Comparison of ENCODE assay signal across 1 cellular context in genomic region chr17:50200447-50201225, GRCh38.
TF ChIP-seq lines count a peak whose summit lies in the region.

No MANE protein-coding gene starts in this region.

TF ChIP-seq in HepG2, 621 proteins besides CTCF, POLR2A, EP300 and RAD21 (continued from another document and continues in another):
- TF ChIP-seq CEBPZ (IDR thresholded peaks at IDR 0.05; ENCODE audit: low read length), result no peak
- 0 out of 2 replicates have a peak, but pooled peaks have one; percentile 27 for TF ChIP-seq ZNF816 (CRISPR knock-in tag; IDR thresholded peaks at IDR 0.05; ENCODE audit: borderline replicate concordance)
- TF ChIP-seq ZNF883 (CRISPR knock-in tag; IDR thresholded peaks at IDR 0.05; ENCODE audit: not compliant biosample characterization), result no peak
- peak; percentile 49; the same call in 1 of the 2 replicates for TF ChIP-seq ZNF788 (CRISPR knock-in tag; IDR thresholded peaks at IDR 0.05; ENCODE audit: borderline replicate concordance)
- TF ChIP-seq, protein P1, sequence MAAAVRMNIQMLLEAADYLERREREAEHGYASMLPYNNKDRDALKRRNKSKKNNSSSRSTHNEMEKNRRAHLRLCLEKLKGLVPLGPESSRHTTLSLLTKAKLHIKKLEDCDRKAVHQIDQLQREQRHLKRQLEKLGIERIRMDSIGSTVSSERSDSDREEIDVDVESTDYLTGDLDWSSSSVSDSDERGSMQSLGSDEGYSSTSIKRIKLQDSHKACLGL (CRISPR knock-in tag; IDR thresholded peaks at IDR 0.05), result peak; percentile 52; the same call in 1 of the 2 replicates
- TF ChIP-seq, protein P2, sequence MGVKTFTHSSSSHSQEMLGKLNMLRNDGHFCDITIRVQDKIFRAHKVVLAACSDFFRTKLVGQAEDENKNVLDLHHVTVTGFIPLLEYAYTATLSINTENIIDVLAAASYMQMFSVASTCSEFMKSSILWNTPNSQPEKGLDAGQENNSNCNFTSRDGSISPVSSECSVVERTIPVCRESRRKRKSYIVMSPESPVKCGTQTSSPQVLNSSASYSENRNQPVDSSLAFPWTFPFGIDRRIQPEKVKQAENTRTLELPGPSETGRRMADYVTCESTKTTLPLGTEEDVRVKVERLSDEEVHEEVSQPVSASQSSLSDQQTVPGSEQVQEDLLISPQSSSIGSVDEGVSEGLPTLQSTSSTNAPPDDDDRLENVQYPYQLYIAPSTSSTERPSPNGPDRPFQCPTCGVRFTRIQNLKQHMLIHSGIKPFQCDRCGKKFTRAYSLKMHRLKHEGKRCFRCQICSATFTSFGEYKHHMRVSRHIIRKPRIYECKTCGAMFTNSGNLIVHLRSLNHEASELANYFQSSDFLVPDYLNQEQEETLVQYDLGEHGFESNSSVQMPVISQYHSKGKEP (CRISPR knock-in tag; IDR thresholded peaks at IDR 0.05), result peak; percentile 12; the same call in 1 of the 2 replicates
- TF ChIP-seq TSC22D2 (CRISPR knock-in tag; IDR thresholded peaks at IDR 0.05; ENCODE audit: borderline replicate concordance), result peak; percentile 43; the same call in 1 of the 2 replicates
- peak; percentile 51; the same call in 1 of the 2 replicates for TF ChIP-seq REPIN1 (CRISPR knock-in tag; IDR thresholded peaks at IDR 0.05; ENCODE audit: borderline replicate concordance, low read depth)
- TF ChIP-seq MTERF4 (CRISPR knock-in tag; IDR thresholded peaks at IDR 0.05), result no peak
- no peak for TF ChIP-seq ZNF136 (CRISPR knock-in tag; IDR thresholded peaks at IDR 0.05; ENCODE audit: low read depth)
- TF ChIP-seq, protein P3, sequence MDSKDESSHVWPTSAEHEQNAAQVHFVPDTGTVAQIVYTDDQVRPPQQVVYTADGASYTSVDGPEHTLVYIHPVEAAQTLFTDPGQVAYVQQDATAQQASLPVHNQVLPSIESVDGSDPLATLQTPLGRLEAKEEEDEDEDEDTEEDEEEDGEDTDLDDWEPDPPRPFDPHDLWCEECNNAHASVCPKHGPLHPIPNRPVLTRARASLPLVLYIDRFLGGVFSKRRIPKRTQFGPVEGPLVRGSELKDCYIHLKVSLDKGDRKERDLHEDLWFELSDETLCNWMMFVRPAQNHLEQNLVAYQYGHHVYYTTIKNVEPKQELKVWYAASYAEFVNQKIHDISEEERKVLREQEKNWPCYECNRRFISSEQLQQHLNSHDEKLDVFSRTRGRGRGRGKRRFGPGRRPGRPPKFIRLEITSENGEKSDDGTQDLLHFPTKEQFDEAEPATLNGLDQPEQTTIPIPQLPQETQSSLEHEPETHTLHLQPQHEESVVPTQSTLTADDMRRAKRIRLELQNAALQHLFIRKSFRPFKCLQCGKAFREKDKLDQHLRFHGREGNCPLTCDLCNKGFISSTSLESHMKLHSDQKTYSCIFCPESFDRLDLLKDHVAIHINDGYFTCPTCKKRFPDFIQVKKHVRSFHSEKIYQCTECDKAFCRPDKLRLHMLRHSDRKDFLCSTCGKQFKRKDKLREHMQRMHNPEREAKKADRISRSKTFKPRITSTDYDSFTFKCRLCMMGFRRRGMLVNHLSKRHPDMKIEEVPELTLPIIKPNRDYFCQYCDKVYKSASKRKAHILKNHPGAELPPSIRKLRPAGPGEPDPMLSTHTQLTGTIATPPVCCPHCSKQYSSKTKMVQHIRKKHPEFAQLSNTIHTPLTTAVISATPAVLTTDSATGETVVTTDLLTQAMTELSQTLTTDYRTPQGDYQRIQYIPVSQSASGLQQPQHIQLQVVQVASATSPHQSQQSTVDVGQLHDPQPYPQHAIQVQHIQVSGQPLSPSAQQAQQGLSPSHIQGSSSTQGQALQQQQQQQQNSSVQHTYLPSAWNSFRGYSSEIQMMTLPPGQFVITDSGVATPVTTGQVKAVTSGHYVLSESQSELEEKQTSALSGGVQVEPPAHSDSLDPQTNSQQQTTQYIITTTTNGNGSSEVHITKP (CRISPR knock-in tag; IDR thresholded peaks at IDR 0.05; ENCODE audit: low read depth), result peak; percentile 42; the same call in 1 of the 2 replicates
- TF ChIP-seq, protein P4, sequence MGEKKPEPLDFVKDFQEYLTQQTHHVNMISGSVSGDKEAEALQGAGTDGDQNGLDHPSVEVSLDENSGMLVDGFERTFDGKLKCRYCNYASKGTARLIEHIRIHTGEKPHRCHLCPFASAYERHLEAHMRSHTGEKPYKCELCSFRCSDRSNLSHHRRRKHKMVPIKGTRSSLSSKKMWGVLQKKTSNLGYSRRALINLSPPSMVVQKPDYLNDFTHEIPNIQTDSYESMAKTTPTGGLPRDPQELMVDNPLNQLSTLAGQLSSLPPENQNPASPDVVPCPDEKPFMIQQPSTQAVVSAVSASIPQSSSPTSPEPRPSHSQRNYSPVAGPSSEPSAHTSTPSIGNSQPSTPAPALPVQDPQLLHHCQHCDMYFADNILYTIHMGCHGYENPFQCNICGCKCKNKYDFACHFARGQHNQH (CRISPR knock-in tag; IDR thresholded peaks at IDR 0.05), result peak; percentile 70
- TF ChIP-seq BATF2 (CRISPR knock-in tag; IDR thresholded peaks at IDR 0.05), result no peak
- TF ChIP-seq MIER2 (CRISPR knock-in tag; IDR thresholded peaks at IDR 0.05), result no peak
- TF ChIP-seq MED8 (CRISPR knock-in tag; IDR thresholded peaks at IDR 0.05; ENCODE audit: insufficient replicate concordance), result peak; percentile 30
- no peak for TF ChIP-seq TGIF2 (CRISPR knock-in tag; IDR thresholded peaks at IDR 0.05)
- 0 out of 2 replicates have a peak, but pooled peaks have one; percentile 28 for TF ChIP-seq RXRB (CRISPR knock-in tag; IDR thresholded peaks at IDR 0.05; ENCODE audit: borderline replicate concordance)
- no peak for TF ChIP-seq ATRX (CRISPR knock-in tag; IDR thresholded peaks at IDR 0.05; ENCODE audit: borderline replicate concordance)
- peak; percentile 14; the same call in 1 of the 2 replicates for TF ChIP-seq HOXA3 (CRISPR knock-in tag; IDR thresholded peaks at IDR 0.05)
- TF ChIP-seq ZNF230 (CRISPR knock-in tag; IDR thresholded peaks at IDR 0.05), result peak; percentile 26; the same call in 1 of the 2 replicates
- TF ChIP-seq ZNF619 (CRISPR knock-in tag; IDR thresholded peaks at IDR 0.05), result 0 out of 2 replicates have a peak, but pooled peaks have one; percentile 36
- no peak for TF ChIP-seq ZHX1 (CRISPR knock-in tag; IDR thresholded peaks at IDR 0.05; ENCODE audit: low read depth)
- peak; percentile 91; the same call in 1 of the 2 replicates for TF ChIP-seq ZNF333 (CRISPR knock-in tag; IDR thresholded peaks at IDR 0.05; ENCODE audit: borderline replicate concordance)
- peak; percentile 36; the same call in 1 of the 2 replicates for TF ChIP-seq ZNF329 (CRISPR knock-in tag; IDR thresholded peaks at IDR 0.05; ENCODE audit: low read depth)
- TF ChIP-seq, protein P5, sequence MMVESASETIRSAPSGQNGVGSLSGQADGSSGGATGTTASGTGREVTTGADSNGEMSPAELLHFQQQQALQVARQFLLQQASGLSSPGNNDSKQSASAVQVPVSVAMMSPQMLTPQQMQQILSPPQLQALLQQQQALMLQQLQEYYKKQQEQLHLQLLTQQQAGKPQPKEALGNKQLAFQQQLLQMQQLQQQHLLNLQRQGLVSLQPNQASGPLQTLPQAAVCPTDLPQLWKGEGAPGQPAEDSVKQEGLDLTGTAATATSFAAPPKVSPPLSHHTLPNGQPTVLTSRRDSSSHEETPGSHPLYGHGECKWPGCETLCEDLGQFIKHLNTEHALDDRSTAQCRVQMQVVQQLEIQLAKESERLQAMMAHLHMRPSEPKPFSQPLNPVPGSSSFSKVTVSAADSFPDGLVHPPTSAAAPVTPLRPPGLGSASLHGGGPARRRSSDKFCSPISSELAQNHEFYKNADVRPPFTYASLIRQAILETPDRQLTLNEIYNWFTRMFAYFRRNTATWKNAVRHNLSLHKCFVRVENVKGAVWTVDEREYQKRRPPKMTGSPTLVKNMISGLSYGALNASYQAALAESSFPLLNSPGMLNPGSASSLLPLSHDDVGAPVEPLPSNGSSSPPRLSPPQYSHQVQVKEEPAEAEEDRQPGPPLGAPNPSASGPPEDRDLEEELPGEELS (CRISPR knock-in tag; IDR thresholded peaks at IDR 0.05), result no peak
- TF ChIP-seq ZNF263 (CRISPR knock-in tag; IDR thresholded peaks at IDR 0.05), result 0 out of 2 replicates have a peak, but pooled peaks have one; percentile 18
- 0 out of 2 replicates have a peak, but pooled peaks have one; percentile 26 for TF ChIP-seq ZNF331 (CRISPR knock-in tag; IDR thresholded peaks at IDR 0.05)
- no peak for TF ChIP-seq ZNF460 (CRISPR knock-in tag; IDR thresholded peaks at IDR 0.05; ENCODE audit: borderline replicate concordance)
- TF ChIP-seq ZNF713 (CRISPR knock-in tag; IDR thresholded peaks at IDR 0.05), result no peak
- peak; percentile 89 for TF ChIP-seq KDM5B (CRISPR knock-in tag; IDR thresholded peaks at IDR 0.05; ENCODE audit: borderline replicate concordance)
- TF ChIP-seq ZNF687 (CRISPR knock-in tag; IDR thresholded peaks at IDR 0.05), result peak; percentile 60
- TF ChIP-seq CAMTA2 (CRISPR knock-in tag; IDR thresholded peaks at IDR 0.05; ENCODE audit: borderline replicate concordance), result peak; percentile 94; the same call in 1 of the 2 replicates
- no peak for TF ChIP-seq ZNF205 (CRISPR knock-in tag; IDR thresholded peaks at IDR 0.05)
